Comparison of ENCODE assay signal across 1 cellular context in genomic region chr5:134594336-134594735, GRCh38.
TF ChIP-seq lines count a peak whose summit lies in the region.

No MANE protein-coding gene starts in this region.

TF ChIP-seq in HepG2, 621 proteins besides CTCF, POLR2A, EP300 and RAD21 (continued from another document and continues in another):
- no peak for TF ChIP-seq HNF1A (IDR thresholded peaks at IDR 0.05; ENCODE audit: low read depth)
- TF ChIP-seq HNF1A (CRISPR knock-in tag; IDR thresholded peaks at IDR 0.05; ENCODE audit: borderline replicate concordance) = no peak
- no peak for TF ChIP-seq SIX4 (CRISPR knock-in tag; IDR thresholded peaks at IDR 0.05)
- TF ChIP-seq POGZ (CRISPR knock-in tag; IDR thresholded peaks at IDR 0.05) = peak; percentile 52; the same call in 1 of the 2 replicates
- no peak for TF ChIP-seq MAX (IDR thresholded peaks at IDR 0.05)
- TF ChIP-seq ZBTB42 (CRISPR knock-in tag; IDR thresholded peaks at IDR 0.05) = no peak
- TF ChIP-seq BRCA1 (CRISPR knock-in tag; IDR thresholded peaks at IDR 0.05) = no peak
- no peak for TF ChIP-seq MIER2 (CRISPR knock-in tag; IDR thresholded peaks at IDR 0.05)
- no peak for TF ChIP-seq NFYB (CRISPR knock-in tag; IDR thresholded peaks at IDR 0.05)
- no peak for TF ChIP-seq E2F1 (CRISPR knock-in tag; IDR thresholded peaks at IDR 0.05)
- TF ChIP-seq NR2F1 (CRISPR knock-in tag; IDR thresholded peaks at IDR 0.05) = peak; percentile 65 to 90
- no peak for TF ChIP-seq THAP8 (CRISPR knock-in tag; IDR thresholded peaks at IDR 0.05; ENCODE audit: borderline replicate concordance)
- no peak for TF ChIP-seq ZBTB44 (CRISPR knock-in tag; IDR thresholded peaks at IDR 0.05)
- TF ChIP-seq ETV6 (CRISPR knock-in tag; conservative IDR thresholded peaks at IDR 0.05) = no peak
- no peak for TF ChIP-seq YEATS4 (CRISPR knock-in tag; IDR thresholded peaks at IDR 0.05; ENCODE audit: borderline replicate concordance)
- TF ChIP-seq FOXK2 (IDR thresholded peaks at IDR 0.05) = no peak
- TF ChIP-seq ARNT2 (CRISPR knock-in tag; IDR thresholded peaks at IDR 0.05; ENCODE audit: low read depth) = no peak
- peak; percentile 62 for TF ChIP-seq FOSL2 (CRISPR knock-in tag; IDR thresholded peaks at IDR 0.05)
- TF ChIP-seq ETV5 (CRISPR knock-in tag; IDR thresholded peaks at IDR 0.05; ENCODE audit: borderline replicate concordance) = no peak
- no peak for TF ChIP-seq ZFP36 (IDR thresholded peaks at IDR 0.05; ENCODE audit: borderline replicate concordance, low read depth, low read length, partially characterized antibody)
- no peak for TF ChIP-seq MAZ (IDR thresholded peaks at IDR 0.05; ENCODE audit: borderline replicate concordance, low read depth, low read length)
- TF ChIP-seq MAZ (CRISPR knock-in tag; IDR thresholded peaks at IDR 0.05; ENCODE audit: low read depth) = no peak
- no peak for TF ChIP-seq JDP2 (CRISPR knock-in tag; IDR thresholded peaks at IDR 0.05; ENCODE audit: borderline replicate concordance)
- TF ChIP-seq GPBP1L1 (CRISPR knock-in tag; IDR thresholded peaks at IDR 0.05) = no peak
- TF ChIP-seq SMC3 (IDR thresholded peaks at IDR 0.05; ENCODE audit: low read length) = no peak
- no peak for TF ChIP-seq ELF3 (CRISPR knock-in tag; IDR thresholded peaks at IDR 0.05)
- no peak for TF ChIP-seq ZFAT (CRISPR knock-in tag; conservative IDR thresholded peaks at IDR 0.05)
- no peak for TF ChIP-seq HES4 (CRISPR knock-in tag; IDR thresholded peaks at IDR 0.05; ENCODE audit: borderline replicate concordance)
- TF ChIP-seq ZNF335 (CRISPR knock-in tag; IDR thresholded peaks at IDR 0.05) = no peak
- TF ChIP-seq ZNF691 (CRISPR knock-in tag; IDR thresholded peaks at IDR 0.05; ENCODE audit: borderline replicate concordance, low read depth) = peak; percentile 35; the same call in 1 of the 2 replicates
- no peak for TF ChIP-seq ZNF329 (CRISPR knock-in tag; IDR thresholded peaks at IDR 0.05; ENCODE audit: low read depth)
- no peak for TF ChIP-seq ZNF598 (CRISPR knock-in tag; IDR thresholded peaks at IDR 0.05; ENCODE audit: borderline replicate concordance)
- TF ChIP-seq CENPT (CRISPR knock-in tag; IDR thresholded peaks at IDR 0.05; ENCODE audit: low read depth) = no peak
- no peak for TF ChIP-seq ZNF776 (CRISPR knock-in tag; IDR thresholded peaks at IDR 0.05)
- TF ChIP-seq MLXIP (CRISPR knock-in tag; IDR thresholded peaks at IDR 0.05; ENCODE audit: borderline replicate concordance) = no peak
- TF ChIP-seq PHF20 (CRISPR knock-in tag; IDR thresholded peaks at IDR 0.05) = no peak
- TF ChIP-seq SKIL (CRISPR knock-in tag; IDR thresholded peaks at IDR 0.05; ENCODE audit: borderline replicate concordance) = no peak
- 0 out of 2 replicates have a peak, but pooled peaks have one; percentile 49 for TF ChIP-seq ZHX1 (CRISPR knock-in tag; IDR thresholded peaks at IDR 0.05; ENCODE audit: low read depth)
- no peak for TF ChIP-seq EED (CRISPR knock-in tag; IDR thresholded peaks at IDR 0.05)
- TF ChIP-seq ZNF710 (CRISPR knock-in tag; IDR thresholded peaks at IDR 0.05; ENCODE audit: borderline replicate concordance) = no peak
- TF ChIP-seq SALL1 (CRISPR knock-in tag; IDR thresholded peaks at IDR 0.05) = peak; percentile 74
- TF ChIP-seq ZNF790 (CRISPR knock-in tag; IDR thresholded peaks at IDR 0.05; ENCODE audit: borderline replicate concordance) = no peak
- no peak for TF ChIP-seq ZNF709 (CRISPR knock-in tag; IDR thresholded peaks at IDR 0.05)
